ENCODE assay signal across 29 cellular contexts in the genomic region with DNA sequence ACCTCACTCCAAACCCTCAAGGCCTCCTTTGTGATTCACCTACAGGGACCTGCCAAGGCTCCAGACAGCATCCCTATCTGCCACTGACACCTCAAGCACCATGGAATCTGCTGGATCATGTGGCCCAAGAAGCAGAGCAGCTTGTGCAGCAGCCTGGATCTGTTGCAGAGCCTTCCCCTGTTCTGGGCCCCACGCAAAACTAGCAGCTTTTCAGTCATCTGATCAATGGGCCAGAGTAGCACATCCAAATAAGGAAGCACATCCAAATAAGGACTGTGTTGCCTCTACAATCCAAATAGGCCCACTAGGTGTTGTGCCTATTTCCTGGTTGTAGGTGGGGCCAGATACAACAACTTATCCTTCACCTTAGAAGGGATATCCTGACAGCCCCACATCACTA.
"Had no signal": no experiment of that assay in that cellular context is flagged by ENCODE, and none has a peak within 500 bp of the region (broad histone marks: within the 10 kb centered on the region; RNA-seq: fewer than 3 reads in every experiment).

No MANE protein-coding gene starts in this region.

- H3K27ac ChIP-seq: Peyer's patch, RWPE1, SJCRH30 had no signal

- H3K36me3 ChIP-seq: Peyer's patch, SJCRH30 had no signal

- H3K4me3 Mint-ChIP-seq: activated B cell treated with CpG ODN at 0.5 μM for 24 hours; activated CD4-positive, alpha-beta T cell treated with anti-CD3 and anti-CD28 coated beads, Interleukin-2, amount 10 ng/mL, durations not matched to agents 24 days and 14 days; activated CD8-positive, alpha-beta memory T cell treated with anti-CD3 and anti-CD28 coated beads, Interleukin-2, amount 10 ng/mL, durations not matched to agents 7 days and 5 days; activated naive CD8-positive, alpha-beta T cell treated with anti-CD3 and anti-CD28 coated beads, Interleukin-2, amount 50 U/mL, for 24 hours; activated T-cell treated with anti-CD3 and anti-CD28 coated beads, Interleukin-2, amount 50 U/mL, for 4 hours; brain; central memory CD8-positive, alpha-beta T cell; T-helper 1 cell treated with Interleukin-12 subunit alpha and Interleukin-12 subunit beta and Interleukin-4 antibody, amounts not matched to agents 30 μg/mL and 1 μg/mL, for 36 hours had no signal

- H3K9me3 Mint-ChIP-seq: activated B cell treated with CpG ODN at 0.5 μM for 24 hours; activated CD4-positive, alpha-beta T cell treated with anti-CD3 and anti-CD28 coated beads, Interleukin-2, amount 10 ng/mL, durations not matched to agents 24 days and 14 days; activated naive CD4-positive, alpha-beta T cell treated with anti-CD3 and anti-CD28 coated beads, Interleukin-2, amount 50 U/mL, for 72 hours; activated naive CD8-positive, alpha-beta T cell treated with anti-CD3 and anti-CD28 coated beads, Interleukin-2, amount 50 U/mL, for 24 hours; activated T-cell treated with anti-CD3 and anti-CD28 coated beads, Interleukin-2, amount 50 U/mL, for 4 hours; central memory CD8-positive, alpha-beta T cell; T-helper 1 cell treated with Interleukin-12 subunit alpha and Interleukin-12 subunit beta and Interleukin-4 antibody, amounts not matched to agents 30 μg/mL and 1 μg/mL, for 36 hours had no signal

- H3K4me3 ChIP-seq: Peyer's patch, SJCRH30 had no signal

- H3K36me3 Mint-ChIP-seq: activated CD8-positive, alpha-beta memory T cell treated with anti-CD3 and anti-CD28 coated beads, Interleukin-2, amount 10 ng/mL, durations not matched to agents 7 days and 5 days; activated naive CD4-positive, alpha-beta T cell treated with anti-CD3 and anti-CD28 coated beads, Interleukin-2, amount 50 U/mL, for 72 hours; brain had no signal

- H3K4me1 Mint-ChIP-seq: activated B cell treated with CpG ODN at 0.5 μM for 24 hours; activated CD4-positive, alpha-beta T cell treated with anti-CD3 and anti-CD28 coated beads, Interleukin-2, amount 10 ng/mL, durations not matched to agents 24 days and 14 days; brain; central memory CD8-positive, alpha-beta T cell had no signal

- H3K27me3 ChIP-seq: Peyer's patch had no signal

- H3K4me1 ChIP-seq: Peyer's patch, SJCRH30 had no signal

- H3K27ac Mint-ChIP-seq: activated B cell treated with CpG ODN at 0.5 μM for 24 hours; activated CD4-positive, alpha-beta T cell treated with anti-CD3 and anti-CD28 coated beads, Interleukin-2, amount 10 ng/mL, durations not matched to agents 24 days and 14 days; activated CD8-positive, alpha-beta memory T cell treated with anti-CD3 and anti-CD28 coated beads, Interleukin-2, amount 10 ng/mL, durations not matched to agents 7 days and 5 days; activated naive CD4-positive, alpha-beta T cell treated with anti-CD3 and anti-CD28 coated beads, Interleukin-2, amount 50 U/mL, for 72 hours; activated naive CD8-positive, alpha-beta T cell treated with anti-CD3 and anti-CD28 coated beads, Interleukin-2, amount 50 U/mL, for 24 hours; brain; T-helper 1 cell treated with Interleukin-12 subunit alpha and Interleukin-12 subunit beta and Interleukin-4 antibody, amounts not matched to agents 30 μg/mL and 1 μg/mL, for 36 hours had no signal

- DNase-seq: activated B cell treated with CpG ODN at 0.5 μM for 24 hours; activated CD4-positive, alpha-beta T cell treated with anti-CD3 and anti-CD28 coated beads for 1 hour; activated CD4-positive, alpha-beta T cell treated with anti-CD3 and anti-CD28 coated beads, Interleukin-2, amount 10 ng/mL, durations not matched to agents 24 days and 14 days; activated CD4-positive, alpha-beta T cell treated with anti-CD3 and anti-CD28 coated beads, Interleukin-2, amount 50 U/mL, for 48 hours; activated CD8-positive, alpha-beta memory T cell treated with anti-CD3 and anti-CD28 coated beads, Interleukin-2, amount 10 ng/mL, durations not matched to agents 7 days and 5 days; activated effector memory CD4-positive, alpha-beta T cell treated with anti-CD3 and anti-CD28 coated beads, Interleukin-2, amount 50 U/mL, for 16 hours; activated naive CD4-positive, alpha-beta T cell treated with Interleukin-2 at 50 U/mL for 16 hours; activated naive CD8-positive, alpha-beta T cell treated with anti-CD3 and anti-CD28 coated beads, Interleukin-2, amount 50 U/mL, for 24 hours; activated T-cell treated with anti-CD3 and anti-CD28 coated beads, Interleukin-2, amount 50 U/mL, for 4 hours; amniotic stem cell; MM.1S; NCI-H1105; NCI-H1436; NCI-H1694 treated with DMSO at 0.1 percent for 48 hours; NCI-H2029 treated with DMSO at 0.1 percent for 48 hours; NCI-H2227 treated with DMSO at 0.1 percent for 48 hours; NCI-H526; NCI-H774; NK-92 treated with Interleukin-12 subunit alpha and Interleukin-12 subunit beta, amount 100 ng/mL, for 24 hours; Peyer's patch; Right ventricle myocardium superior; SJCRH30; SW 1271; T-helper 9 cell had no signal

- H3K9me3 ChIP-seq: Peyer's patch, SJCRH30 had no signal

- H3K27me3 Mint-ChIP-seq: activated naive CD8-positive, alpha-beta T cell treated with anti-CD3 and anti-CD28 coated beads, Interleukin-2, amount 50 U/mL, for 24 hours had no signal
